Comparison of ENCODE assay signal across 2 cellular contexts in genomic region chr3:138889792-138890191, GRCh38.
TF ChIP-seq lines count a peak whose summit lies in the region.

No MANE protein-coding gene starts in this region.

TF ChIP-seq in HepG2, 621 proteins besides CTCF, POLR2A, EP300 and RAD21:
- no peak for TF ChIP-seq TCF7L2 (IDR thresholded peaks at IDR 0.05; ENCODE audit: low read depth, low read length)
- no peak for TF ChIP-seq HNRNPLL (IDR thresholded peaks at IDR 0.05; ENCODE audit: low read depth, low read length, poor library complexity, severe bottlenecking)
- TF ChIP-seq, protein P1, sequence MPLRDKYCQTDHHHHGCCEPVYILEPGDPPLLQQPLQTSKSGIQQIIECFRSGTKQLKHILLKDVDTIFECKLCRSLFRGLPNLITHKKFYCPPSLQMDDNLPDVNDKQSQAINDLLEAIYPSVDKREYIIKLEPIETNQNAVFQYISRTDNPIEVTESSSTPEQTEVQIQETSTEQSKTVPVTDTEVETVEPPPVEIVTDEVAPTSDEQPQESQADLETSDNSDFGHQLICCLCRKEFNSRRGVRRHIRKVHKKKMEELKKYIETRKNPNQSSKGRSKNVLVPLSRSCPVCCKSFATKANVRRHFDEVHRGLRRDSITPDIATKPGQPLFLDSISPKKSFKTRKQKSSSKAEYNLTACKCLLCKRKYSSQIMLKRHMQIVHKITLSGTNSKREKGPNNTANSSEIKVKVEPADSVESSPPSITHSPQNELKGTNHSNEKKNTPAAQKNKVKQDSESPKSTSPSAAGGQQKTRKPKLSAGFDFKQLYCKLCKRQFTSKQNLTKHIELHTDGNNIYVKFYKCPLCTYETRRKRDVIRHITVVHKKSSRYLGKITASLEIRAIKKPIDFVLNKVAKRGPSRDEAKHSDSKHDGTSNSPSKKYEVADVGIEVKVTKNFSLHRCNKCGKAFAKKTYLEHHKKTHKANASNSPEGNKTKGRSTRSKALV (CRISPR knock-in tag; IDR thresholded peaks at IDR 0.05), result no peak
- TF ChIP-seq IRF2 (CRISPR knock-in tag; IDR thresholded peaks at IDR 0.05), result no peak
- TF ChIP-seq STAT5B (CRISPR knock-in tag; IDR thresholded peaks at IDR 0.05), result no peak
- no peak for TF ChIP-seq CBX1 (IDR thresholded peaks at IDR 0.05; ENCODE audit: low read depth)
- TF ChIP-seq, protein P2, sequence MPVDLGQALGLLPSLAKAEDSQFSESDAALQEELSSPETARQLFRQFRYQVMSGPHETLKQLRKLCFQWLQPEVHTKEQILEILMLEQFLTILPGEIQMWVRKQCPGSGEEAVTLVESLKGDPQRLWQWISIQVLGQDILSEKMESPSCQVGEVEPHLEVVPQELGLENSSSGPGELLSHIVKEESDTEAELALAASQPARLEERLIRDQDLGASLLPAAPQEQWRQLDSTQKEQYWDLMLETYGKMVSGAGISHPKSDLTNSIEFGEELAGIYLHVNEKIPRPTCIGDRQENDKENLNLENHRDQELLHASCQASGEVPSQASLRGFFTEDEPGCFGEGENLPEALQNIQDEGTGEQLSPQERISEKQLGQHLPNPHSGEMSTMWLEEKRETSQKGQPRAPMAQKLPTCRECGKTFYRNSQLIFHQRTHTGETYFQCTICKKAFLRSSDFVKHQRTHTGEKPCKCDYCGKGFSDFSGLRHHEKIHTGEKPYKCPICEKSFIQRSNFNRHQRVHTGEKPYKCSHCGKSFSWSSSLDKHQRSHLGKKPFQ (CRISPR knock-in tag; IDR thresholded peaks at IDR 0.05; ENCODE audit: insufficient replicate concordance), result no peak
TF ChIP-seq in HepG2: peak in this region for 0.

TF ChIP-seq in WTC11, 78 proteins besides CTCF, POLR2A, EP300 and RAD21:
- no peak for TF ChIP-seq TP53 (CRISPR knock-in tag; IDR thresholded peaks at IDR 0.05)
- no peak for TF ChIP-seq ZNF121 (CRISPR knock-in tag; IDR thresholded peaks at IDR 0.05)
- TF ChIP-seq ATF1 (CRISPR knock-in tag; IDR thresholded peaks at IDR 0.05), result no peak
- TF ChIP-seq, protein P3, sequence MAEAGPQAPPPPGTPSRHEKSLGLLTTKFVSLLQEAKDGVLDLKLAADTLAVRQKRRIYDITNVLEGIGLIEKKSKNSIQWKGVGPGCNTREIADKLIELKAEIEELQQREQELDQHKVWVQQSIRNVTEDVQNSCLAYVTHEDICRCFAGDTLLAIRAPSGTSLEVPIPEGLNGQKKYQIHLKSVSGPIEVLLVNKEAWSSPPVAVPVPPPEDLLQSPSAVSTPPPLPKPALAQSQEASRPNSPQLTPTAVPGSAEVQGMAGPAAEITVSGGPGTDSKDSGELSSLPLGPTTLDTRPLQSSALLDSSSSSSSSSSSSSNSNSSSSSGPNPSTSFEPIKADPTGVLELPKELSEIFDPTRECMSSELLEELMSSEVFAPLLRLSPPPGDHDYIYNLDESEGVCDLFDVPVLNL (CRISPR knock-in tag; IDR thresholded peaks at IDR 0.05; ENCODE audit: borderline replicate concordance, low read depth), result no peak
- TF ChIP-seq, protein P4, sequence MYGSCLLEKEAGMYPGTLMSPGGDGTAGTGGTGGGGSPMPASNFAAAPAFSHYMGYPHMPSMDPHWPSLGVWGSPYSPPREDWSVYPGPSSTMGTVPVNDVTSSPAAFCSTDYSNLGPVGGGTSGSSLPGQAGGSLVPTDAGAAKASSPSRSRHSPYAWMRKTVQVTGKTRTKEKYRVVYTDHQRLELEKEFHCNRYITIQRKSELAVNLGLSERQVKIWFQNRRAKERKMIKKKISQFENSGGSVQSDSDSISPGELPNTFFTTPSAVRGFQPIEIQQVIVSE (CRISPR knock-in tag; IDR thresholded peaks at IDR 0.05; ENCODE audit: borderline replicate concordance), result no peak
- no peak for TF ChIP-seq SP1 (CRISPR knock-in tag; conservative IDR thresholded peaks at IDR 0.05)
- no peak for TF ChIP-seq AR (CRISPR knock-in tag; IDR thresholded peaks at IDR 0.05)
- no peak for TF ChIP-seq ETV6 (CRISPR knock-in tag; IDR thresholded peaks at IDR 0.05)
- no peak for TF ChIP-seq SMAD4 (CRISPR knock-in tag; IDR thresholded peaks at IDR 0.05)
- TF ChIP-seq ZNF671 (CRISPR knock-in tag; IDR thresholded peaks at IDR 0.05), result no peak
- TF ChIP-seq ELF4 (CRISPR knock-in tag; IDR thresholded peaks at IDR 0.05; ENCODE audit: low read depth), result no peak
- no peak for TF ChIP-seq ERG (CRISPR knock-in tag; IDR thresholded peaks at IDR 0.05)
- TF ChIP-seq NFYB (CRISPR knock-in tag; conservative IDR thresholded peaks at IDR 0.05; ENCODE audit: low read depth), result no peak
- TF ChIP-seq ZNF263 (CRISPR knock-in tag; IDR thresholded peaks at IDR 0.05; ENCODE audit: low read depth), result no peak
- TF ChIP-seq FOXP1 (CRISPR knock-in tag; IDR thresholded peaks at IDR 0.05; ENCODE audit: borderline replicate concordance), result no peak
- no peak for TF ChIP-seq PRRX2 (CRISPR knock-in tag; IDR thresholded peaks at IDR 0.05)
